In the genomic region with DNA sequence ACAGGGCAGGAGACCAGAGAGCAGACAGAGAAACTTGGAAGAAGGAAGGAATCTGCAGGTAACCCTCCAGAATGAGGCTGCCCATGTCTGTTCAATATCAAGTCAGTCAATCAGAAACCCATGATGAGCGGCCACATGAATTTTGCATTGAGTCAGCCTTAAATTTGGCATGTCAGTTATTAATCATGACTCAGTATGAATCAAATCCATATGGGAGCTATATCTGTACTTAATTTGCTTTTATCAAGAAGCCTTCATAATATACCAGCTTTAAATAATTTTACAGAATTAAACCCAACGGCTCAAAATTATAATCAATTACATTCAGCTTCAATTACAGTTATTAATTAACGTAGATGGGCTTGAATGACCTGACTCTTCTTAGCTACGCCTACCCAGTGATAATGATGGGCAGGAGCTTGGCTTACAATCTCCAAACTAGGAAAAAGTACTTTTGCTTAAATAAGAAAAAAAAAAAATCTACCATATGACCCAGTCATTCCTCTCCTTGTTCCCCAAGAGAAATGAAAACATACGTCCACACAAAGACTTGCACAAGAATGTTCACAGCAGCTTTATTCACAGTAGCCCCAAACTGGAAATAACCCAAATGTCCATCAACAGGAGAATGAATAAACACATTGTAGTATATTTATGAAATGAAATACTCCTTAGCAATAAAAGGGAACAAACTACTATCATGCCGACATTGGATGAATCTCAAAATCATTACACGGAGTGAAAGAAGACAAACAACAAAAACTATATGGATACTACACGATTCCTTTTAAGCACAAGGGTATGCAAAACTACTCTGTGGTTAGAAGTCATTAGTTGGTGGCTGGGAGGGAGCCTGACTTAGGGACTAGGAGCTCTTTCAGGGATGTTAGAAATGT, we compare ENCODE assay signal across 1 cellular context.
TF ChIP-seq lines count a peak whose summit lies in the region.

No MANE protein-coding gene starts in this region.

TF ChIP-seq in SK-N-SH, 30 proteins besides CTCF, POLR2A, EP300 and RAD21 (continued from another document):
- peak; percentile 96 for TF ChIP-seq TEAD4 (IDR thresholded peaks at IDR 0.05; ENCODE audit: borderline replicate concordance, insufficient read depth)
- TF ChIP-seq RXRA (IDR thresholded peaks at IDR 0.05; ENCODE audit: borderline replicate concordance, low read depth) = peak; percentile 79
- TF ChIP-seq, protein P1, sequence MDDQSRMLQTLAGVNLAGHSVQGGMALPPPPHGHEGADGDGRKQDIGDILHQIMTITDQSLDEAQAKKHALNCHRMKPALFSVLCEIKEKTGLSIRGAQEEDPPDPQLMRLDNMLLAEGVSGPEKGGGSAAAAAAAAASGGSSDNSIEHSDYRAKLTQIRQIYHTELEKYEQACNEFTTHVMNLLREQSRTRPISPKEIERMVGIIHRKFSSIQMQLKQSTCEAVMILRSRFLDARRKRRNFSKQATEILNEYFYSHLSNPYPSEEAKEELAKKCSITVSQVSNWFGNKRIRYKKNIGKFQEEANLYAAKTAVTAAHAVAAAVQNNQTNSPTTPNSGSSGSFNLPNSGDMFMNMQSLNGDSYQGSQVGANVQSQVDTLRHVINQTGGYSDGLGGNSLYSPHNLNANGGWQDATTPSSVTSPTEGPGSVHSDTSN (IDR thresholded peaks at IDR 0.05) = peak; percentile 99
- TF ChIP-seq, protein P2, sequence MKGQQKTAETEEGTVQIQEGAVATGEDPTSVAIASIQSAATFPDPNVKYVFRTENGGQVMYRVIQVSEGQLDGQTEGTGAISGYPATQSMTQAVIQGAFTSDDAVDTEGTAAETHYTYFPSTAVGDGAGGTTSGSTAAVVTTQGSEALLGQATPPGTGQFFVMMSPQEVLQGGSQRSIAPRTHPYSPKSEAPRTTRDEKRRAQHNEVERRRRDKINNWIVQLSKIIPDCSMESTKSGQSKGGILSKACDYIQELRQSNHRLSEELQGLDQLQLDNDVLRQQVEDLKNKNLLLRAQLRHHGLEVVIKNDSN (IDR thresholded peaks at IDR 0.05; ENCODE audit: borderline replicate concordance, low read depth) = no peak
- no peak for TF ChIP-seq MXI1 (IDR thresholded peaks at IDR 0.05; ENCODE audit: low read depth, low read length)
- TF ChIP-seq, protein P3, sequence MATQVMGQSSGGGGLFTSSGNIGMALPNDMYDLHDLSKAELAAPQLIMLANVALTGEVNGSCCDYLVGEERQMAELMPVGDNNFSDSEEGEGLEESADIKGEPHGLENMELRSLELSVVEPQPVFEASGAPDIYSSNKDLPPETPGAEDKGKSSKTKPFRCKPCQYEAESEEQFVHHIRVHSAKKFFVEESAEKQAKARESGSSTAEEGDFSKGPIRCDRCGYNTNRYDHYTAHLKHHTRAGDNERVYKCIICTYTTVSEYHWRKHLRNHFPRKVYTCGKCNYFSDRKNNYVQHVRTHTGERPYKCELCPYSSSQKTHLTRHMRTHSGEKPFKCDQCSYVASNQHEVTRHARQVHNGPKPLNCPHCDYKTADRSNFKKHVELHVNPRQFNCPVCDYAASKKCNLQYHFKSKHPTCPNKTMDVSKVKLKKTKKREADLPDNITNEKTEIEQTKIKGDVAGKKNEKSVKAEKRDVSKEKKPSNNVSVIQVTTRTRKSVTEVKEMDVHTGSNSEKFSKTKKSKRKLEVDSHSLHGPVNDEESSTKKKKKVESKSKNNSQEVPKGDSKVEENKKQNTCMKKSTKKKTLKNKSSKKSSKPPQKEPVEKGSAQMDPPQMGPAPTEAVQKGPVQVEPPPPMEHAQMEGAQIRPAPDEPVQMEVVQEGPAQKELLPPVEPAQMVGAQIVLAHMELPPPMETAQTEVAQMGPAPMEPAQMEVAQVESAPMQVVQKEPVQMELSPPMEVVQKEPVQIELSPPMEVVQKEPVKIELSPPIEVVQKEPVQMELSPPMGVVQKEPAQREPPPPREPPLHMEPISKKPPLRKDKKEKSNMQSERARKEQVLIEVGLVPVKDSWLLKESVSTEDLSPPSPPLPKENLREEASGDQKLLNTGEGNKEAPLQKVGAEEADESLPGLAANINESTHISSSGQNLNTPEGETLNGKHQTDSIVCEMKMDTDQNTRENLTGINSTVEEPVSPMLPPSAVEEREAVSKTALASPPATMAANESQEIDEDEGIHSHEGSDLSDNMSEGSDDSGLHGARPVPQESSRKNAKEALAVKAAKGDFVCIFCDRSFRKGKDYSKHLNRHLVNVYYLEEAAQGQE (IDR thresholded peaks at IDR 0.05; ENCODE audit: low read depth, low read length) = no peak
- TF ChIP-seq, protein P4, sequence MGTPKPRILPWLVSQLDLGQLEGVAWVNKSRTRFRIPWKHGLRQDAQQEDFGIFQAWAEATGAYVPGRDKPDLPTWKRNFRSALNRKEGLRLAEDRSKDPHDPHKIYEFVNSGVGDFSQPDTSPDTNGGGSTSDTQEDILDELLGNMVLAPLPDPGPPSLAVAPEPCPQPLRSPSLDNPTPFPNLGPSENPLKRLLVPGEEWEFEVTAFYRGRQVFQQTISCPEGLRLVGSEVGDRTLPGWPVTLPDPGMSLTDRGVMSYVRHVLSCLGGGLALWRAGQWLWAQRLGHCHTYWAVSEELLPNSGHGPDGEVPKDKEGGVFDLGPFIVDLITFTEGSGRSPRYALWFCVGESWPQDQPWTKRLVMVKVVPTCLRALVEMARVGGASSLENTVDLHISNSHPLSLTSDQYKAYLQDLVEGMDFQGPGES (IDR thresholded peaks at IDR 0.05; ENCODE audit: low read depth, low read length) = no peak
- peak; percentile 92 for TF ChIP-seq MEF2A (IDR thresholded peaks at IDR 0.05; ENCODE audit: borderline replicate concordance, low read depth)
- TF ChIP-seq, protein P5, sequence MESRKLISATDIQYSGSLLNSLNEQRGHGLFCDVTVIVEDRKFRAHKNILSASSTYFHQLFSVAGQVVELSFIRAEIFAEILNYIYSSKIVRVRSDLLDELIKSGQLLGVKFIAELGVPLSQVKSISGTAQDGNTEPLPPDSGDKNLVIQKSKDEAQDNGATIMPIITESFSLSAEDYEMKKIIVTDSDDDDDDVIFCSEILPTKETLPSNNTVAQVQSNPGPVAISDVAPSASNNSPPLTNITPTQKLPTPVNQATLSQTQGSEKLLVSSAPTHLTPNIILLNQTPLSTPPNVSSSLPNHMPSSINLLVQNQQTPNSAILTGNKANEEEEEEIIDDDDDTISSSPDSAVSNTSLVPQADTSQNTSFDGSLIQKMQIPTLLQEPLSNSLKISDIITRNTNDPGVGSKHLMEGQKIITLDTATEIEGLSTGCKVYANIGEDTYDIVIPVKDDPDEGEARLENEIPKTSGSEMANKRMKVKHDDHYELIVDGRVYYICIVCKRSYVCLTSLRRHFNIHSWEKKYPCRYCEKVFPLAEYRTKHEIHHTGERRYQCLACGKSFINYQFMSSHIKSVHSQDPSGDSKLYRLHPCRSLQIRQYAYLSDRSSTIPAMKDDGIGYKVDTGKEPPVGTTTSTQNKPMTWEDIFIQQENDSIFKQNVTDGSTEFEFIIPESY (IDR thresholded peaks at IDR 0.05; ENCODE audit: borderline replicate concordance, low read depth) = peak; percentile 79
- TF ChIP-seq CHD2 (IDR thresholded peaks at IDR 0.05; ENCODE audit: low read length, partially characterized antibody) = no peak
- TF ChIP-seq SIN3A (IDR thresholded peaks at IDR 0.05; ENCODE audit: borderline replicate concordance, low read depth, low read length) = peak; percentile 88
- TF ChIP-seq POLR2AphosphoS5 (IDR thresholded peaks at IDR 0.05; ENCODE audit: low read depth, low read length) = peak; percentile 98
- TF ChIP-seq, protein P6, sequence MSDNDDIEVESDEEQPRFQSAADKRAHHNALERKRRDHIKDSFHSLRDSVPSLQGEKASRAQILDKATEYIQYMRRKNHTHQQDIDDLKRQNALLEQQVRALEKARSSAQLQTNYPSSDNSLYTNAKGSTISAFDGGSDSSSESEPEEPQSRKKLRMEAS (IDR thresholded peaks at IDR 0.05; ENCODE audit: low read depth) = peak; percentile 75
- TF ChIP-seq YY1 (IDR thresholded peaks at IDR 0.05; ENCODE audit: low read depth) = 0 out of 2 replicates have a peak, but pooled peaks have one; percentile 50
- no peak for TF ChIP-seq FOXJ3 (CRISPR knock-in tag; IDR thresholded peaks at IDR 0.05)
- peak; percentile 97 for TF ChIP-seq FOXM1 (IDR thresholded peaks at IDR 0.05; ENCODE audit: low read depth)
- TF ChIP-seq FOSL2 (IDR thresholded peaks at IDR 0.05; ENCODE audit: borderline replicate concordance, low read depth) = peak; percentile 98
- TF ChIP-seq JUND (IDR thresholded peaks at IDR 0.05) = peak; percentile 99
- no peak for TF ChIP-seq RFX5 (IDR thresholded peaks at IDR 0.05; ENCODE audit: low read length)
- no peak for TF ChIP-seq TAF1 (IDR thresholded peaks at IDR 0.05; ENCODE audit: borderline replicate concordance, low read depth, low read length)
- TF ChIP-seq GATA2 (CRISPR knock-in tag; IDR thresholded peaks at IDR 0.05) = peak; percentile 33; the same call in 1 of the 2 replicates
